Comparison of ENCODE assay signal across 18 cellular contexts in genomic region chr7:44403775-44404174, GRCh38.
DNase-seq lines count a peak whose midpoint lies in the region; ATAC-seq, FAIRE-seq and TF ChIP-seq lines count a peak whose summit lies in the region.
"Had no signal": no experiment of that assay in that cellular context is flagged by ENCODE, and none has a peak within 500 bp of the region (broad histone marks: within the 10 kb centered on the region; RNA-seq: fewer than 3 reads in every experiment).

No MANE protein-coding gene starts in this region.

- peaks cover 0 to 29% (median 9%) of the 10 kb centered on the region in 12 donors for H3K4me1 ChIP-seq in heart left ventricle
- peaks cover 0 to 23% of the 10 kb centered on the region in 2 donors for H3K4me1 ChIP-seq in right atrium auricular region
- peaks cover 0 to 38% (median 18%) of the 10 kb centered on the region in 9 donors for H3K4me1 ChIP-seq in heart right ventricle
- H3K4me1 ChIP-seq: BLaER1 treated with 17β-estradiol and CSF1 and Interleukin-3, amounts not matched to agents 10 nM and 100 nM; HAP-1 had no signal

- TF ChIP-seq CTCF in heart left ventricle (IDR thresholded peaks at IDR 0.05) (no peak), right atrium auricular region (IDR thresholded peaks at IDR 0.05) (no peak), heart right ventricle (IDR thresholded peaks at IDR 0.05) (no peak)

- no peak for FAIRE-seq in frontal cortex (lab: Jason Lieb, UNC)
- FAIRE-seq: GM12878, GM19239, H1 had no signal

- intact Hi-C loops in heart left ventricle (cut with DNase I) (no loop called here), heart right ventricle (cut with DNase I) (no loop called here), sciatic nerve (cut with DNase I) (no loop called here)

- DNase-seq in heart left ventricle (peak in 2 of 5 donors; percentile 43 to 49), right atrium auricular region (ENCODE audit: low spot score) (no peak), heart right ventricle (no peak), sciatic nerve (ENCODE audit: low spot score) (peak; percentile 8), frontal cortex (ENCODE audit: low spot score in 2 of 2) (no peak), NCI-H1048 (lab: John Stamatoyannopoulos, UW) (no peak)
- DNase-seq: DMS 273 treated with DMSO at 0.1 percent for 48 hours, DMS53, DND-41, EL had no signal

- peak; percentile 61 to 86 (median 73) for ATAC-seq in heart left ventricle
- peak in 6 of 8 donors; percentile 51 to 94 (median 62) for ATAC-seq in heart right ventricle
- no peak for ATAC-seq in sciatic nerve
- ATAC-seq in HG02763 (IDR thresholded peaks at IDR 0.05; ENCODE audit: unreplicated experiment): no peak
- ATAC-seq: CD8-positive, alpha-beta T cell; GM12878 had no signal

- WGBS in heart left ventricle, 4 donors: 38 to 91% (median 60%) methylated on average over 2 of the region's 2 CpGs
- WGBS in heart right ventricle, 2 donors: 73 to 96% methylated on average over 2 of the region's 2 CpGs

- peaks cover 0 to 45% (median 36%) of the 10 kb centered on the region in 9 donors for H3K36me3 ChIP-seq in heart left ventricle
- H3K36me3 ChIP-seq in right atrium auricular region: peaks cover 20% of the 10 kb centered on the region
- peaks cover 0 to 56% (median 14%) of the 10 kb centered on the region in 9 donors for H3K36me3 ChIP-seq in heart right ventricle

- H3K27ac ChIP-seq in heart left ventricle (peak overlapping the region in 5 of 12 donors; percentile 6 to 56 (median 25)), right atrium auricular region (peak overlapping the region in 1 of 2 donors; percentile 59), heart right ventricle (peak overlapping the region in 4 of 10 donors; percentile 3 to 38 (median 35))
- H3K27ac ChIP-seq: BLaER1 treated with 17β-estradiol and CSF1 and Interleukin-3, amounts not matched to agents 10 nM and 100 nM; HL-60 had no signal

- H3K4me3 ChIP-seq in heart left ventricle (no peak overlapping the region), right atrium auricular region (no peak overlapping the region), heart right ventricle (no peak overlapping the region)
- H3K4me3 ChIP-seq: BLaER1 treated with 17β-estradiol and CSF1 and Interleukin-3, amounts not matched to agents 10 nM and 100 nM; GM12878; HAP-1 had no signal

- TF ChIP-seq POLR2A in heart left ventricle (IDR thresholded peaks at IDR 0.05): no peak

- H3K9me3 ChIP-seq in heart left ventricle: no peaks in the 10 kb centered on the region
- H3K9me3 ChIP-seq in right atrium auricular region: no peaks in the 10 kb centered on the region
- no peaks in the 10 kb centered on the region for H3K9me3 ChIP-seq in heart right ventricle
- H3K9me3 ChIP-seq: BLaER1 treated with 17β-estradiol and CSF1 and Interleukin-3, amounts not matched to agents 10 nM and 100 nM; HAP-1 had no signal

- H3K27me3 ChIP-seq in heart left ventricle (no peaks in the 10 kb centered on the region), right atrium auricular region (no peaks in the 10 kb centered on the region), heart right ventricle (no peaks in the 10 kb centered on the region)
- H3K27me3 ChIP-seq: BLaER1 treated with 17β-estradiol and CSF1 and Interleukin-3, amounts not matched to agents 10 nM and 100 nM had no signal

Comparison
In these comparisons a context has a peak if more than half of its experiments do, and no peak if none do; other contexts are left out.
1. ATAC-seq: peak in heart left ventricle (4 of 4) and heart right ventricle (6 of 8); none in sciatic nerve (single experiment) and HG02763 (single experiment).